In genomic region chr12:19867970-19868369, GRCh38 we compare ENCODE assay signal across 24 cellular contexts.
"Had no signal": no experiment of that assay in that cellular context is flagged by ENCODE, and none has a peak within 500 bp of the region (broad histone marks: within the 10 kb centered on the region; RNA-seq: fewer than 3 reads in every experiment).

No MANE protein-coding gene starts in this region.

- ATAC-seq: activated CD8-positive, alpha-beta T cell treated with anti-CD3 and anti-CD28 coated beads, Interleukin-2, amount 10 ng/mL, durations not matched to agents 7 days and 5 days; activated naive CD4-positive, alpha-beta T cell treated with anti-CD3 and anti-CD28 coated beads, Interleukin-2, amount 50 U/mL, for 72 hours; activated naive CD8-positive, alpha-beta T cell treated with anti-CD3 and anti-CD28 coated beads, Interleukin-2, amount 50 U/mL, for 24 hours; Right ventricle myocardium inferior; T-cell had no signal

- H3K27ac ChIP-seq: brain microvascular endothelial cell, KMS-11, SK-N-MC, WERI-Rb-1 had no signal

- H3K4me3 Mint-ChIP-seq: activated CD8-positive, alpha-beta T cell treated with anti-CD3 and anti-CD28 coated beads, Interleukin-2, amount 10 ng/mL, durations not matched to agents 7 days and 5 days; activated naive CD8-positive, alpha-beta T cell treated with anti-CD3 and anti-CD28 coated beads, Interleukin-2, amount 50 U/mL, for 24 hours; activated T-cell treated with anti-CD3 and anti-CD28 coated beads, Interleukin-2, amount 50 U/mL, for 24 hours; activated T-helper 1 cell treated with anti-CD3 and anti-CD28 coated beads, Interleukin-12 subunit alpha, Interleukin-12 subunit beta, Interleukin-2, Interleukin-4 antibody, amounts not matched to agents 30 ng/mL and 10 ng/mL and 1 ng/mL, durations not matched to agents 14 hours and 24 hours and 36 hours; T-cell had no signal

- H3K27ac Mint-ChIP-seq: activated CD8-positive, alpha-beta T cell treated with anti-CD3 and anti-CD28 coated beads, Interleukin-2, amount 10 ng/mL, durations not matched to agents 7 days and 5 days; activated naive CD4-positive, alpha-beta T cell treated with anti-CD3 and anti-CD28 coated beads, Interleukin-2, amount 50 U/mL, for 72 hours; activated T-cell treated with anti-CD3 and anti-CD28 coated beads, Interleukin-2, amount 50 U/mL, for 24 hours; activated T-helper 1 cell treated with anti-CD3 and anti-CD28 coated beads, Interleukin-12 subunit alpha, Interleukin-12 subunit beta, Interleukin-2, Interleukin-4 antibody, amounts not matched to agents 30 ng/mL and 10 ng/mL and 1 ng/mL, durations not matched to agents 14 hours and 24 hours and 36 hours; T-cell had no signal

- H3K36me3 ChIP-seq: brain microvascular endothelial cell, WERI-Rb-1 had no signal

- H3K27me3 ChIP-seq: brain microvascular endothelial cell had no signal

- H3K4me2 ChIP-seq: KMS-11 had no signal

- H3K36me3 Mint-ChIP-seq: activated naive CD4-positive, alpha-beta T cell treated with anti-CD3 and anti-CD28 coated beads, Interleukin-2, amount 50 U/mL, for 72 hours; T-cell had no signal

- DNase-seq: activated CD4-positive, alpha-beta T cell treated with anti-CD3 and anti-CD28 coated beads for 4 hours; activated CD4-positive, alpha-beta T cell treated with anti-CD3 and anti-CD28 coated beads, Interleukin-2, amount 50 U/mL, for 4 hours; activated CD8-positive, alpha-beta T cell treated with anti-CD3 and anti-CD28 coated beads, Interleukin-2, amount 10 ng/mL, durations not matched to agents 7 days and 5 days; activated effector memory CD4-positive, alpha-beta T cell treated with Interleukin-2 at 50 U/mL for 16 hours; activated naive CD4-positive, alpha-beta T cell; activated naive CD8-positive, alpha-beta T cell treated with anti-CD3 and anti-CD28 coated beads, Interleukin-2, amount 50 U/mL, for 24 hours; activated T-cell treated with anti-CD3 and anti-CD28 coated beads, Interleukin-2, amount 50 U/mL, for 24 hours; amygdala; brain microvascular endothelial cell; NCI-H1105 treated with DMSO at 0.1 percent for 48 hours; NCI-H1436 treated with DMSO at 0.1 percent for 48 hours; NCI-H187; NCI-H2081; NCI-H446; NCI-H526 treated with DMSO at 0.1 percent for 48 hours; NCI-H82; RPMI8226; T-cell; WERI-Rb-1 had no signal

- H3K4me1 Mint-ChIP-seq: T-cell had no signal

- H3K9me3 Mint-ChIP-seq: activated T-cell treated with anti-CD3 and anti-CD28 coated beads, Interleukin-2, amount 50 U/mL, for 24 hours; T-cell had no signal

- H3K4me3 ChIP-seq: SK-N-MC had no signal

- H3K9ac ChIP-seq: KMS-11 had no signal
